Comparison of ENCODE assay signal across 19 cellular contexts in genomic region chr4:151231915-151232595, GRCh38. TPM values are rescaled to one million over a fixed set of nuclear protein-coding genes. Genes with fewer than 3 reads are reported as not detected.
A peak's percentile ranks its signal among the peaks of the same experiment; 100 is the strongest.
DNase-seq lines count a peak whose midpoint lies in the region; ATAC-seq and TF ChIP-seq lines count a peak whose summit lies in the region.
"Had no signal": no experiment of that assay in that cellular context is flagged by ENCODE, and none has a peak within 500 bp of the region (broad histone marks: within the 10 kb centered on the region; RNA-seq: fewer than 3 reads in every experiment).

No MANE protein-coding gene starts in this region.

- no peak for TF ChIP-seq CTCF in fibroblast of villous mesenchyme (IDR thresholded peaks at IDR 0.05; ENCODE audit: insufficient read depth, low read depth, low read length)
- TF ChIP-seq CTCF in BE2C (IDR thresholded peaks at IDR 0.05; ENCODE audit: low read depth, low read length), result no peak

- H3K4me1 ChIP-seq in subcutaneous abdominal adipose tissue (ENCODE audit: control insufficient read depth in 5 of 5, insufficient read depth in 5 of 5, low read length in 5 of 5), result peaks cover 3 to 14% (median 9%) of the 10 kb centered on the region in 5 donors
- no peaks in the 10 kb centered on the region for H3K4me1 ChIP-seq in BE2C

- no peak for ATAC-seq in GM21360 (IDR thresholded peaks at IDR 0.05; ENCODE audit: unreplicated experiment)
- ATAC-seq: K562 had no signal

- H3K36me3 ChIP-seq in subcutaneous abdominal adipose tissue (ENCODE audit: control insufficient read depth in 5 of 5, insufficient read depth in 5 of 5, low read length in 5 of 5), result no peaks in the 10 kb centered on the region
- H3K36me3 ChIP-seq in BE2C, result no peaks in the 10 kb centered on the region

- H3K4me3 ChIP-seq in fibroblast of villous mesenchyme (ENCODE audit: low read depth, low read length) (no peak overlapping the region), subcutaneous abdominal adipose tissue (ENCODE audit: low read depth in 1 of 5, low read length in 5 of 5) (no peak overlapping the region), BE2C (ENCODE audit: low read depth, low read length) (no peak overlapping the region)
- H3K4me3 ChIP-seq: K562 had no signal

- DNase-seq in EH (ENCODE audit: low read depth) (peak; percentile 30), amniotic epithelial cell (ENCODE audit: low read depth) (peak; percentile 89), fibroblast of villous mesenchyme (ENCODE audit: low read depth) (peak; percentile 38), BE2C (no peak), DMS53 treated with DMSO at 0.1 percent for 48 hours (lab: John Stamatoyannopoulos, UW; ENCODE audit: unreplicated experiment) (no peak)
- DNase-seq: Calu3; CD4-positive, alpha-beta T cell; DND-41; GF-D8; NCI-H1048; NCI-H146; NCI-H226; NCI-H526 treated with DMSO at 0.1 percent for 48 hours had no signal

- H3K27me3 ChIP-seq in subcutaneous abdominal adipose tissue (ENCODE audit: control insufficient read depth in 5 of 5, insufficient read depth in 4 of 5, low read length in 5 of 5), result no peaks in the 10 kb centered on the region
- no peaks in the 10 kb centered on the region for H3K27me3 ChIP-seq in BE2C

- peak overlapping the region; percentile 23 for H3K27ac ChIP-seq in subcutaneous abdominal adipose tissue (ENCODE audit: low read depth, low read length)
- H3K27ac ChIP-seq: HL-60, RWPE1 had no signal

- no peak overlapping the region for H3K9ac ChIP-seq in subcutaneous abdominal adipose tissue (ENCODE audit: low read length in 5 of 5)

- H3K9me3 ChIP-seq in subcutaneous abdominal adipose tissue (ENCODE audit: control insufficient read depth in 5 of 5, low read length in 5 of 5), result no peaks in the 10 kb centered on the region
- H3K9me3 ChIP-seq in BE2C, result no peaks in the 10 kb centered on the region; the same call in 1 of the 2 replicates

RNA-seq across cellular contexts. Expression of gene PRSS48, which starts 44.9 kb away (rescaled TPM):
- total RNA-seq in fibroblast of villous mesenchyme, result not detected in 2 replicates
- not detected for polyA plus RNA-seq in BE2C (2012; ENCODE audit: insufficient read depth, insufficient read length, low read depth)
- total RNA-seq: Calu3; CD4-positive, alpha-beta T cell; H1; K562 had no signal
- polyA plus RNA-seq: H1, K562 had no signal

Comparison
In these comparisons a context has a peak if more than half of its experiments do, and no peak if none do; other contexts are left out.
1. DNase-seq: peak in EH (single experiment), amniotic epithelial cell (single experiment) and fibroblast of villous mesenchyme (single experiment); none in BE2C (single experiment) and DMS53 treated with DMSO at 0.1 percent for 48 hours (single experiment).